Comparison of ENCODE assay signal across 24 cellular contexts in the genomic region with DNA sequence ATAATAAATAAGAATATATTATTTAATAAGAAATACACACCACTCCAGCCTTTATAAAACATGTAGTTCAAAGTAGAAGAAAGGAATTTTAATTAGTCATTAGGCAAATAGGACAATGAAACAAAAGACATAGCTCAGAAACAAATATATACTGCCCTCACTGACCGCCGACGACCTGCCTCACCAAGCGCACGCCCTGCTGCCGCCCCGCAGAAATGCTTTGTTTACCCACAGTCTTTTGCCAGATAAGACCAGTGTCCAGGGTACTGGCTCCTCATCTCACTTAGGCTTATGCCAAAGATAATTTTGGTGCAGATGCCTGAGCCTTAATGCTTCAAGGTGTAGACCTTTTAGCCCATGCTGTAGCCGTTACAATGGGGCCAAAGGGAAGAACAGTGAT.
"Had no signal": no experiment of that assay in that cellular context is flagged by ENCODE, and none has a peak within 500 bp of the region (broad histone marks: within the 10 kb centered on the region; RNA-seq: fewer than 3 reads in every experiment).

No MANE protein-coding gene starts in this region.

- H3K4me3 ChIP-seq: hepatocyte, left lung, left ventricle myocardium inferior, lower lobe of right lung, lung, mucosa of descending colon had no signal

- DNase-seq: hippocampal formation; hypothalamus; immature natural killer cell; islet precursor cell; kidney; kidney glomerular epithelial cell; left cardiac atrium; left colon; left ventricle myocardium inferior; left ventricle myocardium superior; lower lobe of right lung; mammary epithelial cell; mesenchymal stem cell; mesendoderm; midbrain; mucosa of descending colon; naive B cell; naive thymus-derived CD4-positive, alpha-beta T cell had no signal

- FAIRE-seq: islet of Langerhans, keratinocyte, kidney had no signal

- H3K4me2 ChIP-seq: hepatocyte had no signal

- H3K79me2 ChIP-seq: hepatocyte had no signal

- ATAC-seq: left cardiac atrium; left colon; left lobe of liver; left lung; left ventricle myocardium superior; lower lobe of right lung; mucosa of descending colon; naive thymus-derived CD4-positive, alpha-beta T cell had no signal

- H2AFZ ChIP-seq: hepatocyte had no signal

- H3K36me3 ChIP-seq: left lung, left ventricle myocardium inferior, lower lobe of right lung had no signal

- H3K27me3 ChIP-seq: hepatocyte, left lung had no signal

- H3K4me1 ChIP-seq: left lung, left ventricle myocardium inferior, lower lobe of right lung had no signal

- H3K27ac ChIP-seq: hepatocyte, left lung, left ventricle myocardium inferior, lower lobe of right lung had no signal
